In genomic region chr17:57557793-57558681, GRCh38 we compare ENCODE assay signal across 8 cellular contexts.
DNase-seq lines count a peak whose midpoint lies in the region; ATAC-seq and TF ChIP-seq lines count a peak whose summit lies in the region.

No MANE protein-coding gene starts in this region.

- ATAC-seq in GM18505 (IDR thresholded peaks at IDR 0.05; ENCODE audit: unreplicated experiment): no peak
- no peak for ATAC-seq in GM21528 (IDR thresholded peaks at IDR 0.05; ENCODE audit: low FRiP score, unreplicated experiment)
- ATAC-seq in HG03354 (IDR thresholded peaks at IDR 0.05; ENCODE audit: poor library complexity, severe bottlenecking, unreplicated experiment): no peak

- H3K27ac ChIP-seq in AG04450 (ENCODE audit: low read depth, low read length) (peak overlapping the region; percentile 11), WERI-Rb-1 (peak overlapping the region; percentile 92)

- H3K36me3 Mint-ChIP-seq in IgD-negative memory B cell: peaks cover 10% of the 10 kb centered on the region

- H3K4me3 Mint-ChIP-seq in IgD-negative memory B cell: peak overlapping the region in 3 of 4 donors; percentile 18 to 71 (median 43)

- H3K27me3 ChIP-seq in AG04450 (ENCODE audit: control insufficient read depth, insufficient read depth, low read length): no peaks in the 10 kb centered on the region
- H3K27me3 ChIP-seq in WERI-Rb-1 (ENCODE audit: insufficient read depth, low read depth, severe bottlenecking): no peaks in the 10 kb centered on the region

- H3K9me3 ChIP-seq in AG04450 (ENCODE audit: control insufficient read depth, insufficient read depth, low read length): no peaks in the 10 kb centered on the region
- H3K9me3 ChIP-seq in WERI-Rb-1 (ENCODE audit: severe bottlenecking): no peaks in the 10 kb centered on the region

- H3K27ac Mint-ChIP-seq in IgD-negative memory B cell: peak overlapping the region in 1 of 3 donors; percentile 67

- H3K4me1 Mint-ChIP-seq in IgD-negative memory B cell: peaks cover 25 to 53% (median 25%) of the 10 kb centered on the region in 3 donors

- DNase-seq in AG04450 (ENCODE audit: low read depth, low spot score) (no peak), WERI-Rb-1 (no peak), left kidney (ENCODE audit: low read depth, low spot score) (peak; percentile 82), UCSD-AML1 (lab: John Stamatoyannopoulos, UW; ENCODE audit: unreplicated experiment) (no peak)

- CTCF ChIA-PET in AG04450 (lab: Charles Lee): interaction anchor here (1.1 to 2.3 kb wide), 6 partner anchors 9 to 314 kb away, joined by 3 to 13 read pairs (median 7); no protein-coding TSS in a partner anchor

- no peaks in the 10 kb centered on the region for H3K9me3 Mint-ChIP-seq in IgD-negative memory B cell

- POLR2A ChIA-PET in AG04450 (lab: Yijun Ruan, JAX): no interaction called here

- no peak overlapping the region for H3K4me3 ChIP-seq in AG04450 (ENCODE audit: low read depth, low read length)
- no peak overlapping the region for H3K4me3 ChIP-seq in WERI-Rb-1 (ENCODE audit: low read depth, low read length)

- peaks cover 54% of the 10 kb centered on the region for H3K36me3 ChIP-seq in WERI-Rb-1

- H3K27me3 Mint-ChIP-seq in IgD-negative memory B cell: no peaks in the 10 kb centered on the region

- no peak for TF ChIP-seq CTCF in AG04450 (IDR thresholded peaks at IDR 0.05; ENCODE audit: low read depth, low read length)
- no peak for TF ChIP-seq CTCF in WERI-Rb-1 (IDR thresholded peaks at IDR 0.05; ENCODE audit: low read depth, low read length)

- TF ChIP-seq POLR2A in GM18505 (IDR thresholded peaks at IDR 0.05; ENCODE audit: borderline replicate concordance, extremely low read depth, insufficient read depth, insufficient read length): no peak
